In genomic region chr1:197782719-197783328, GRCh38 we compare ENCODE assay signal across 18 cellular contexts. TPM values are rescaled to one million over a fixed set of nuclear protein-coding genes. Genes with fewer than 3 reads are reported as not detected.
DNase-seq lines count a peak whose midpoint lies in the region; ATAC-seq, FAIRE-seq and TF ChIP-seq lines count a peak whose summit lies in the region.
"Had no signal": no experiment of that assay in that cellular context is flagged by ENCODE, and none has a peak within 500 bp of the region (broad histone marks: within the 10 kb centered on the region; RNA-seq: fewer than 3 reads in every experiment).

No MANE protein-coding gene starts in this region.

- H3K9ac ChIP-seq in endothelial cell of umbilical vein (replicated peaks; ENCODE audit: extremely low read depth, insufficient read depth, low read length), result no peak overlapping the region

- peak overlapping the region; percentile 8; the same call in 1 of the 2 replicates for H3K4me2 ChIP-seq in OCI-LY7 (ENCODE audit: low read length)
- H3K4me2 ChIP-seq in endothelial cell of umbilical vein (ENCODE audit: insufficient read depth, low read length), result no peak overlapping the region
- H3K4me2 ChIP-seq in osteoblast (ENCODE audit: insufficient read depth, low read length), result peak overlapping the region; percentile 1

- dilution Hi-C loops in endothelial cell of umbilical vein (cut with MboI; ENCODE audit: extremely low pct_ligation_motif_present, low sequenced_read_pairs), result no loop called here

- H3K27ac ChIP-seq in OCI-LY7 (ENCODE audit: low read depth, low read length, poor library complexity, severe bottlenecking) (no peak overlapping the region), endothelial cell of umbilical vein (ENCODE audit: insufficient read depth, low read depth, low read length) (no peak overlapping the region), osteoblast (ENCODE audit: low read depth, low read length) (peak overlapping the region; percentile 53)
- H3K27ac ChIP-seq: ascending aorta, neutrophil, right lobe of liver had no signal

- H3K36me3 ChIP-seq in OCI-LY7 (ENCODE audit: insufficient read depth, low read length) (no peaks in the 10 kb centered on the region), endothelial cell of umbilical vein (ENCODE audit: control insufficient read depth in 2 of 2, extremely low read depth in 1 of 2, insufficient read depth in 2 of 2, low read length in 2 of 2) (no peaks in the 10 kb centered on the region), osteoblast (ENCODE audit: insufficient read depth, low read length) (no peaks in the 10 kb centered on the region)
- H3K36me3 ChIP-seq: ascending aorta, BE2C, neutrophil, right lobe of liver had no signal

- H2AFZ ChIP-seq in OCI-LY7 (ENCODE audit: low read length), result peak overlapping the region; percentile 73
- H2AFZ ChIP-seq in endothelial cell of umbilical vein (ENCODE audit: low read depth, low read length), result no peak overlapping the region
- peak overlapping the region; percentile 33 for H2AFZ ChIP-seq in osteoblast (ENCODE audit: low read length)

- H3K27me3 Mint-ChIP-seq in natural killer cell (ENCODE audit: low read depth in 2 of 2), result no peaks in the 10 kb centered on the region
- H3K27me3 Mint-ChIP-seq in endothelial cell (ENCODE audit: unreplicated experiment), result no peaks in the 10 kb centered on the region

- H3K4me3 ChIP-seq in OCI-LY7 (ENCODE audit: low read depth, low read length, poor library complexity, severe bottlenecking), result no peak overlapping the region
- H3K4me3 ChIP-seq in endothelial cell of umbilical vein (replicated peaks in 1 of 3; ENCODE audit: insufficient read depth in 1 of 3, low read depth in 1 of 3, low read length in 3 of 3), result no peak overlapping the region
- H3K4me3 ChIP-seq in osteoblast (ENCODE audit: insufficient read depth, low read length), result no peak overlapping the region
- H3K4me3 ChIP-seq: ascending aorta, lung, right lobe of liver had no signal

- H3K36me3 Mint-ChIP-seq in natural killer cell (no peaks in the 10 kb centered on the region), endothelial cell (ENCODE audit: low read depth, unreplicated experiment) (no peaks in the 10 kb centered on the region)
- H3K36me3 Mint-ChIP-seq: WTC11 had no signal

- no peaks in the 10 kb centered on the region for H4K20me1 ChIP-seq in OCI-LY7 (ENCODE audit: insufficient read depth, low read length)
- H4K20me1 ChIP-seq in endothelial cell of umbilical vein (replicated peaks; ENCODE audit: control insufficient read depth, extremely low read depth, insufficient read depth, low read length), result no peaks in the 10 kb centered on the region
- no peaks in the 10 kb centered on the region for H4K20me1 ChIP-seq in osteoblast (ENCODE audit: insufficient read depth, low read length)

- TF ChIP-seq POLR2A in endothelial cell of umbilical vein (IDR thresholded peaks at IDR 0.05; ENCODE audit: low read depth, low read length), result no peak

- POLR2A ChIA-PET in OCI-LY7 (lab: Charles Lee) (interaction anchor here (0.6 to 1.2 kb wide), 2 partner anchors 9 to 1701 kb away, joined by 3 read pairs; no protein-coding TSS in a partner anchor), endothelial cell of umbilical vein (lab: Charles Lee) (no interaction called here)

- CTCF ChIA-PET in OCI-LY7 (lab: Charles Lee; ENCODE audit: unreplicated experiment), result interaction anchor here (0.5 kb wide), 1 partner anchor 21 kb away, joined by 3 read pairs; no protein-coding TSS in a partner anchor
- CTCF ChIA-PET in endothelial cell of umbilical vein (lab: Charles Lee), result interaction anchor here (1.0 kb wide), 1 partner anchor 12 kb away, joined by 5 read pairs; no protein-coding TSS in a partner anchor

- no peak overlapping the region for H3K4me3 Mint-ChIP-seq in natural killer cell
- H3K4me3 Mint-ChIP-seq in endothelial cell (ENCODE audit: unreplicated experiment), result no peak overlapping the region
- H3K4me3 Mint-ChIP-seq: WTC11 had no signal

- H3K27ac Mint-ChIP-seq in natural killer cell (no peak overlapping the region), endothelial cell (ENCODE audit: unreplicated experiment) (no peak overlapping the region)
- H3K27ac Mint-ChIP-seq: WTC11 had no signal

- no peak for FAIRE-seq in endothelial cell of umbilical vein (lab: Jason Lieb, UNC)
- FAIRE-seq: HTR-8/SVneo had no signal

- H3K9me3 ChIP-seq in OCI-LY7 (ENCODE audit: low read length), result peaks cover 12% of the 10 kb centered on the region; the same call in 1 of the 2 replicates
- H3K9me3 ChIP-seq in endothelial cell of umbilical vein (replicated peaks; ENCODE audit: control insufficient read depth, insufficient read depth, low read length), result no peaks in the 10 kb centered on the region
- no peaks in the 10 kb centered on the region for H3K9me3 ChIP-seq in osteoblast (ENCODE audit: low read depth, low read length)
- H3K9me3 ChIP-seq: ascending aorta, BE2C, neutrophil, right lobe of liver had no signal

- TF ChIP-seq CTCF in OCI-LY7 (conservative IDR thresholded peaks at IDR 0.05; ENCODE audit: low read length) (no peak), endothelial cell of umbilical vein (IDR thresholded peaks at IDR 0.05; ENCODE audit: extremely low read depth in 1 of 2, insufficient read depth in 1 of 2, low read depth in 1 of 2, low read length in 2 of 2) (no peak), osteoblast (IDR thresholded peaks at IDR 0.05; ENCODE audit: extremely low read depth, low read depth, low read length) (no peak), natural killer cell (IDR thresholded peaks at IDR 0.05) (no peak), endothelial cell (IDR thresholded peaks at IDR 0.05; ENCODE audit: unreplicated experiment) (no peak)

- H3K4me1 ChIP-seq in OCI-LY7 (ENCODE audit: insufficient read depth, low read length, poor library complexity, severe bottlenecking) (peaks cover 22% of the 10 kb centered on the region), endothelial cell of umbilical vein (ENCODE audit: control insufficient read depth, extremely low read depth, insufficient read depth, low read length) (no peaks in the 10 kb centered on the region), osteoblast (ENCODE audit: insufficient read depth, low read length) (peaks cover 32% of the 10 kb centered on the region)
- H3K4me1 ChIP-seq: ascending aorta, BE2C, right lobe of liver had no signal

- BruUV-seq in OCI-LY7 (replicated peaks; lab: Mats Ljungman, UMichigan) (no TSS peak), endothelial cell of umbilical vein (replicated peaks; lab: Mats Ljungman, UMichigan) (no TSS peak)

- peaks cover 10 to 16% of the 10 kb centered on the region in 2 donors for H3K4me1 Mint-ChIP-seq in natural killer cell
- H3K4me1 Mint-ChIP-seq in endothelial cell (ENCODE audit: unreplicated experiment), result no peaks in the 10 kb centered on the region
- H3K4me1 Mint-ChIP-seq: WTC11 had no signal

- H3K79me2 ChIP-seq in OCI-LY7 (ENCODE audit: insufficient read depth, low read depth, low read length) (no peaks in the 10 kb centered on the region), endothelial cell of umbilical vein (ENCODE audit: control insufficient read depth, insufficient read depth, low read length) (no peaks in the 10 kb centered on the region), osteoblast (ENCODE audit: insufficient read depth, low read length) (no peaks in the 10 kb centered on the region)

- H3K27me3 ChIP-seq in endothelial cell of umbilical vein (ENCODE audit: control insufficient read depth in 2 of 2, insufficient read depth in 2 of 2, low read length in 2 of 2) (no peaks in the 10 kb centered on the region), osteoblast (ENCODE audit: insufficient read depth, low read length) (no peaks in the 10 kb centered on the region)
- H3K27me3 ChIP-seq: ascending aorta, BE2C, neutrophil, right lobe of liver had no signal

- DNase-seq in CD1c-positive myeloid dendritic cell (ENCODE audit: extremely low spot score) (peak; percentile 60), OCI-LY7 (ENCODE audit: low spot score) (no peak), endothelial cell of umbilical vein (ENCODE audit: low read depth, low spot score) (peak; percentile 5), osteoblast (ENCODE audit: insufficient read length, low spot score, missing footprints) (peak; percentile 63), natural killer cell (no peak), DMS153 treated with DMSO at 0.1 percent for 48 hours (lab: John Stamatoyannopoulos, UW; ENCODE audit: unreplicated experiment) (no peak), endothelial cell (ENCODE audit: low spot score) (no peak)
- no peak for DNase-seq in activated CD4-positive, alpha-beta T cell treated with anti-CD3 and anti-CD28 coated beads for 48 hours
- DNase-seq: BE2C, DMS79, GOT3, NCI-H1105 treated with DMSO at 0.1 percent for 48 hours, right lobe of liver had no signal

- intact Hi-C loops in OCI-LY7 (cut with micrococcal nuclease; ENCODE audit: unreplicated experiment) (no loop called here), endothelial cell of umbilical vein (cut with micrococcal nuclease) (no loop called here), natural killer cell (cut with micrococcal nuclease) (loop anchor here (5.0 kb wide), 1 partner anchor 969 kb away; no protein-coding TSS in a partner anchor)

- no peaks in the 10 kb centered on the region for H3K9me2 ChIP-seq in OCI-LY7 (ENCODE audit: insufficient read depth, low read length)

- H3K9me3 Mint-ChIP-seq in natural killer cell (no peaks in the 10 kb centered on the region), endothelial cell (ENCODE audit: unreplicated experiment) (no peaks in the 10 kb centered on the region)

- no peaks in the 10 kb centered on the region for H3K9me1 ChIP-seq in endothelial cell of umbilical vein (replicated peaks; ENCODE audit: control insufficient read depth, extremely low read depth, insufficient read depth, low read length)

- ATAC-seq in natural killer cell, result no peak
- ATAC-seq: right lobe of liver, WTC11 had no signal

TF ChIP-seq in endothelial cell of umbilical vein, 7 proteins besides CTCF, POLR2A, EP300 and RAD21:
- TF ChIP-seq MYC (IDR thresholded peaks at IDR 0.05; ENCODE audit: low read depth, low read length), result no peak

RNA-seq across cellular contexts. Expression of gene DENND1B, which starts 7.5 kb away (rescaled TPM):
- total RNA-seq in OCI-LY7 (2014; rRNA removed; shearing (Covaris generic)), result 11.4 and 17.4 TPM in 2 replicates
- total RNA-seq in OCI-LY7 (2022) (43.0 and 46.4 TPM in 2 replicates), endothelial cell of umbilical vein (3.3 and 5.4 TPM in 2 replicates), osteoblast (18.6 and 22.4 TPM in 2 replicates), natural killer cell (10 to 100 TPM; 35.4 to 62.5 (median 37.5) TPM), endothelial cell (ENCODE audit: unreplicated experiment) (7.5 TPM)
- polyA plus RNA-seq in endothelial cell of umbilical vein, result 0.97 and 1.2 TPM in 2 replicates
- 0.92 and 1.1 TPM in 2 replicates for polyA plus RNA-seq in endothelial cell of umbilical vein (2011; cell fraction: cytosol; rRNA removed)
- polyA plus RNA-seq in endothelial cell of umbilical vein (2011; cell fraction: nucleus; rRNA removed), result 6.1 and 7.1 TPM in 2 replicates
- polyA plus RNA-seq in endothelial cell of umbilical vein (2012), result 1.7 and 1.8 TPM in 2 replicates
- polyA minus RNA-seq in endothelial cell of umbilical vein, result 6.4 and 8.3 TPM in 2 replicates
- polyA minus RNA-seq in endothelial cell of umbilical vein (2011; cell fraction: cytosol; rRNA and poly(A)+ RNA removed), result 8.3 TPM
- polyA minus RNA-seq in endothelial cell of umbilical vein (2011; cell fraction: nucleus; rRNA and poly(A)+ RNA removed), result 35.3 and 53.2 TPM in 2 replicates

Comparison
In these comparisons a context has a peak if more than half of its experiments do, and no peak if none do; other contexts are left out.
1. DNase-seq: peak in CD1c-positive myeloid dendritic cell (single experiment), endothelial cell of umbilical vein (single experiment) and osteoblast (single experiment); none in OCI-LY7 (single experiment), natural killer cell (single experiment), DMS153 treated with DMSO at 0.1 percent for 48 hours (single experiment), endothelial cell (single experiment) and activated CD4-positive, alpha-beta T cell treated with anti-CD3 and anti-CD28 coated beads for 48 hours (single experiment).